ENCODE assay signal across 11 cellular contexts in the genomic region with DNA sequence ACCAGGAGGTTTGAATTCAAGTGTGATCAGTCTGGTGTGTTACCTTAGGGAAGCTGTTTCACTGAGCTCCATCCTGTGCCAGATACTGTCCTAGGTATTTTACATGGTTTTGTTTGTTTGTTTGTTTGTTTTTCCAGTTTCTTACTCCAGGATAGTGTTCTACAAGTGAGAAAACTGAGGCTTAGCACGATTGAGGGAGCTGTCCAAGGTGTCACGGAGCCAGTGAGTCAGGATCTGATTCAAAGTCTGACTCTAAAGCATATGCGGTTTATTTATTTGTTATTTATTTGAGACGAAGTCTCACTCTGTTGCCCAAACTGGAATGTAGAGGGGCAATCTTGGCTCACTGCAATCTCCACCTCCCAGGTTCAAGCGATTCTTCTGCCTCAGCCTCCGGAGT.
A peak's percentile ranks its signal among the peaks of the same experiment; 100 is the strongest.
DNase-seq lines count a peak whose midpoint lies in the region; ATAC-seq lines count a peak whose summit lies in the region.
"Had no signal": no experiment of that assay in that cellular context is flagged by ENCODE, and none has a peak within 500 bp of the region (broad histone marks: within the 10 kb centered on the region; RNA-seq: fewer than 3 reads in every experiment).

No MANE protein-coding gene starts in this region.

- peaks cover 3% of the 10 kb centered on the region; the same call in 1 of the 2 replicates for H3K4me1 ChIP-seq in HUES48 (ENCODE audit: control insufficient read depth, insufficient read depth, low read length)
- H3K4me1 ChIP-seq: BLaER1 had no signal

- 0 out of 2 replicates have a peak overlapping the region, but pooled peaks have one; percentile 23 for H3K4me3 ChIP-seq in HUES48 (ENCODE audit: low read depth, low read length)
- H3K4me3 ChIP-seq: BLaER1, mucosa of descending colon had no signal

- H3K27ac ChIP-seq in HUES48 (ENCODE audit: low read depth, low read length) = no peak overlapping the region
- H3K27ac ChIP-seq: BLaER1, WERI-Rb-1 had no signal

- ATAC-seq in HG03025 (IDR thresholded peaks at IDR 0.05; ENCODE audit: low FRiP score, unreplicated experiment) (no peak), GM18861 (IDR thresholded peaks at IDR 0.05; ENCODE audit: unreplicated experiment) (no peak)

- DNase-seq in AG08396 (ENCODE audit: low spot score) (peak; percentile 23), astrocyte of the hippocampus (ENCODE audit: low read depth, low spot score) (peak; percentile 65), iris pigment epithelial cell (ENCODE audit: low read depth) (peak; percentile 59), SHP77 (lab: John Stamatoyannopoulos, UW) (no peak)
- no peak for DNase-seq in activated CD4-positive, alpha-beta T cell treated with anti-CD3 and anti-CD28 coated beads, Interleukin-2, amount 50 U/mL, for 1 hour

- no peaks in the 10 kb centered on the region for H3K27me3 ChIP-seq in HUES48 (ENCODE audit: control insufficient read depth, insufficient read depth, low read length)
- H3K27me3 ChIP-seq: BLaER1 had no signal

- H3K9ac ChIP-seq in HUES48 (ENCODE audit: low read depth, low read length) = no peak overlapping the region
- H3K9ac ChIP-seq: BLaER1 had no signal

- no peaks in the 10 kb centered on the region for H3K36me3 ChIP-seq in HUES48 (ENCODE audit: control insufficient read depth, insufficient read depth, low read length)
- H3K36me3 ChIP-seq: BLaER1, WERI-Rb-1 had no signal

- peaks cover 3% of the 10 kb centered on the region; the same call in 1 of the 2 replicates for H3K9me3 ChIP-seq in HUES48 (ENCODE audit: control insufficient read depth, insufficient read depth, low read length)
- H3K9me3 ChIP-seq: mucosa of descending colon had no signal

Comparison
In these comparisons a context has a peak if more than half of its experiments do, and no peak if none do; other contexts are left out.
1. DNase-seq: peak in AG08396 (single experiment), astrocyte of the hippocampus (single experiment) and iris pigment epithelial cell (single experiment); none in activated CD4-positive, alpha-beta T cell treated with anti-CD3 and anti-CD28 coated beads, Interleukin-2, amount 50 U/mL, for 1 hour (single experiment) and SHP77 (0 of 2).